In genomic region chr21:45266518-45267389, GRCh38 we compare ENCODE assay signal across 10 cellular contexts. TPM values are rescaled to one million over a fixed set of nuclear protein-coding genes. Genes with fewer than 3 reads are reported as not detected.
DNase-seq lines count a peak whose midpoint lies in the region; ATAC-seq and TF ChIP-seq lines count a peak whose summit lies in the region.
"Had no signal": no experiment of that assay in that cellular context is flagged by ENCODE, and none has a peak within 500 bp of the region (broad histone marks: within the 10 kb centered on the region; RNA-seq: fewer than 3 reads in every experiment).

No MANE protein-coding gene starts in this region.

- H2BK120ac ChIP-seq in IMR-90 (ENCODE audit: low read depth, low read length), result no peak overlapping the region

- DNase-seq in IMR-90, result no peak
- DNase-seq in activated CD8-positive, alpha-beta memory T cell treated with anti-CD3 and anti-CD28 coated beads, Interleukin-2, amount 50 U/mL, for 48 hours, result peak; percentile 64
- DNase-seq in left cardiac atrium, result no peak
- DNase-seq in stimulated activated CD8-positive, alpha-beta memory T cell treated with anti-CD3 and anti-CD28 coated beads, Interleukin-12 subunit alpha, Interleukin-12 subunit beta, amount 100 ng/mL, for 4 hours (ENCODE audit: low read depth), result peak; percentile 37
- no peak for DNase-seq in hepatic stellate cell (ENCODE audit: low spot score)
- no peak for DNase-seq in SJCRH30
- DNase-seq: GF-D8, NCI-H226 had no signal

- H3K14ac ChIP-seq in IMR-90 (replicated peaks; ENCODE audit: low read depth, low read length), result no peak overlapping the region

- no peak overlapping the region for H3K4me3 ChIP-seq in IMR-90 (ENCODE audit: insufficient read depth, low read depth, low read length)
- H3K4me3 ChIP-seq in SJCRH30, result no peak overlapping the region

- H3K9ac ChIP-seq in IMR-90 (ENCODE audit: low read depth, low read length), result no peak overlapping the region

- no TSS peak for BruUV-seq in IMR-90 (replicated peaks; lab: Mats Ljungman, UMichigan)

- no peak overlapping the region for H3K4me2 ChIP-seq in IMR-90 (ENCODE audit: low read depth, low read length)

- H3K18ac ChIP-seq in IMR-90 (ENCODE audit: low read depth, low read length), result no peak overlapping the region

- TF ChIP-seq POLR2A in IMR-90 (IDR thresholded peaks at IDR 0.05; ENCODE audit: low read depth, low read length), result no peak

- H3K36me3 ChIP-seq in IMR-90 (ENCODE audit: control insufficient read depth, insufficient read depth, low read length) (peaks cover 65% of the 10 kb centered on the region), SJCRH30 (peaks cover 37% of the 10 kb centered on the region)

- ATAC-seq in IMR-90 (ENCODE audit: low read depth), result no peak
- ATAC-seq in left cardiac atrium, result peak; percentile 6 to 12
- no peak for ATAC-seq in HG02884 (IDR thresholded peaks at IDR 0.05; ENCODE audit: unreplicated experiment)
- no peak for ATAC-seq in HG02571 (IDR thresholded peaks at IDR 0.05; ENCODE audit: unreplicated experiment)

- intact Hi-C loops in IMR-90 (cut with micrococcal nuclease) (no loop called here), left cardiac atrium (cut with DNase I) (no loop called here)

- no peak for TF ChIP-seq RAD21 in IMR-90 (IDR thresholded peaks at IDR 0.05; ENCODE audit: low read length)

- H2AK5ac ChIP-seq in IMR-90 (ENCODE audit: low read depth, low read length), result no peak overlapping the region

- H2AFZ ChIP-seq in IMR-90 (replicated peaks; ENCODE audit: low read length, poor library complexity), result no peak overlapping the region

- H4K20me1 ChIP-seq in IMR-90 (ENCODE audit: insufficient read depth, low read length), result peaks cover 54% of the 10 kb centered on the region

- dilution Hi-C loops in IMR-90 (cut with HindIII; ENCODE audit: low sequenced_read_pairs, unreplicated experiment), result no loop called here

- no peak overlapping the region for H3K27ac ChIP-seq in IMR-90 (ENCODE audit: insufficient read depth, low read length)
- no peak overlapping the region for H3K27ac ChIP-seq in SJCRH30

- no peaks in the 10 kb centered on the region for H3K27me3 ChIP-seq in IMR-90 (ENCODE audit: control insufficient read depth, insufficient read depth, low read length)
- no peaks in the 10 kb centered on the region for H3K27me3 ChIP-seq in SJCRH30

- no peak overlapping the region for H4K8ac ChIP-seq in IMR-90 (ENCODE audit: low read depth in 2 of 2, low read length in 2 of 2)

- H2BK20ac ChIP-seq in IMR-90 (ENCODE audit: low read depth, low read length), result no peak overlapping the region

- H3K4me1 ChIP-seq in IMR-90 (ENCODE audit: control insufficient read depth, insufficient read depth, low read length) (no peaks in the 10 kb centered on the region), SJCRH30 (no peaks in the 10 kb centered on the region)

- CTCF ChIA-PET in IMR-90 (lab: Yijun Ruan, JAX), result no interaction called here

- H3K56ac ChIP-seq in IMR-90 (ENCODE audit: extremely low read depth, insufficient read depth, low read length), result no peak overlapping the region

- TF ChIP-seq CTCF in IMR-90 (conservative IDR thresholded peaks at IDR 0.05; ENCODE audit: low read depth, low read length), result no peak

- 98% methylated on average over 31 of the region's 41 CpGs; no CpG with 5 or more reads in 1 of the 2 experiments for WGBS in IMR-90 (ENCODE audit: extremely low coverage in 2 of 2, insufficient read length in 1 of 2), 2 experiments

- peak overlapping the region; percentile 44 for H2AK9ac ChIP-seq in IMR-90 (replicated peaks; ENCODE audit: low read depth, low read length, poor library complexity)

- no peak overlapping the region for H4K91ac ChIP-seq in IMR-90 (ENCODE audit: insufficient read depth, low read depth, low read length)

- H3K9me3 ChIP-seq in IMR-90 (ENCODE audit: control insufficient read depth, insufficient read depth, low read length) (no peaks in the 10 kb centered on the region), SJCRH30 (replicated peaks) (peaks cover 11% of the 10 kb centered on the region)

- in situ Hi-C loops in IMR-90 (cut with MboI; ENCODE audit: low sequenced_read_pairs), result no loop called here

- H3K4ac ChIP-seq in IMR-90 (ENCODE audit: low read depth, low read length), result no peak overlapping the region

- H3K9me1 ChIP-seq in IMR-90 (ENCODE audit: insufficient read depth, low read length), result peaks cover 4% of the 10 kb centered on the region; the same call in 1 of the 2 replicates

- no peak overlapping the region for H4K5ac ChIP-seq in IMR-90 (ENCODE audit: low read depth, low read length)

- peaks cover 0 to 35% of the 10 kb centered on the region in 2 experiments for H3K79me1 ChIP-seq in IMR-90 (ENCODE audit: low read depth in 1 of 2, low read length in 2 of 2)

- no peak overlapping the region for H2BK5ac ChIP-seq in IMR-90 (ENCODE audit: low read depth, low read length, poor library complexity, severe bottlenecking)

- H2BK15ac ChIP-seq in IMR-90 (ENCODE audit: low read depth, low read length), result no peak overlapping the region

- POLR2A ChIA-PET in IMR-90 (lab: Charles Lee; ENCODE audit: unreplicated experiment), result no interaction called here

- H3K23ac ChIP-seq in IMR-90 (ENCODE audit: low read depth, low read length), result no peak overlapping the region

TF ChIP-seq in IMR-90, 13 proteins besides CTCF, POLR2A, EP300 and RAD21:
- TF ChIP-seq CHD1 (IDR thresholded peaks at IDR 0.05; ENCODE audit: low read depth, low read length), result no peak
- TF ChIP-seq CEBPB (IDR thresholded peaks at IDR 0.05; ENCODE audit: low read depth, low read length), result no peak
- TF ChIP-seq FOS (IDR thresholded peaks at IDR 0.05; ENCODE audit: low read depth, low read length), result no peak

RNA-seq across cellular contexts. Expression of gene POFUT2, which starts 20.9 kb away (rescaled TPM):
- total RNA-seq in IMR-90 (2012; rRNA removed), result 18.8 and 23.9 TPM in 2 replicates
- polyA plus RNA-seq in IMR-90 (2012; rRNA removed), result 58.5 and 59.3 TPM in 2 replicates
- 46.5 and 53.6 TPM in 2 replicates for polyA plus RNA-seq in IMR-90 (2012; cell fraction: cytosol; rRNA removed)
- 236 and 251 TPM in 2 replicates for polyA plus RNA-seq in IMR-90 (2012; cell fraction: nucleus; rRNA removed; ENCODE audit: low replicate concordance)
- 10 to 100 TPM; 18.1 to 20.3 TPM for total RNA-seq in left cardiac atrium
- total RNA-seq in SJCRH30 (2014; rRNA removed; shearing (Covaris generic)), result 15.2 and 16.5 TPM in 2 replicates

Comparison
In these comparisons a context has a peak if more than half of its experiments do, and no peak if none do; other contexts are left out.
1. ATAC-seq: peak in left cardiac atrium (2 of 2); none in IMR-90 (single experiment), HG02884 (single experiment) and HG02571 (single experiment).
2. DNase-seq: peak in activated CD8-positive, alpha-beta memory T cell treated with anti-CD3 and anti-CD28 coated beads, Interleukin-2, amount 50 U/mL, for 48 hours (single experiment) and stimulated activated CD8-positive, alpha-beta memory T cell treated with anti-CD3 and anti-CD28 coated beads, Interleukin-12 subunit alpha, Interleukin-12 subunit beta, amount 100 ng/mL, for 4 hours (single experiment); none in IMR-90 (single experiment), left cardiac atrium (single experiment), hepatic stellate cell (single experiment) and SJCRH30 (0 of 2).